Comparison of ENCODE assay signal across 8 cellular contexts in genomic region chr3:197298858-197299854, GRCh38. TPM values are rescaled to one million over a fixed set of nuclear protein-coding genes. Genes with fewer than 3 reads are reported as not detected.
A peak's percentile ranks its signal among the peaks of the same experiment; 100 is the strongest.
DNase-seq lines count a peak whose midpoint lies in the region; ATAC-seq and TF ChIP-seq lines count a peak whose summit lies in the region.

No MANE protein-coding gene starts in this region.

- H2BK20ac ChIP-seq in H9 (ENCODE audit: low read depth, low read length, poor library complexity, severe bottlenecking): no peak overlapping the region

- H3K9me3 Mint-ChIP-seq in Caco-2 (ENCODE audit: unreplicated experiment): no peaks in the 10 kb centered on the region
- no peaks in the 10 kb centered on the region for H3K9me3 Mint-ChIP-seq in H9
- no peaks in the 10 kb centered on the region for H3K9me3 Mint-ChIP-seq in osteocyte (ENCODE audit: unreplicated experiment)

- no peaks in the 10 kb centered on the region for H3K27me3 Mint-ChIP-seq in Caco-2 (ENCODE audit: insufficient read depth, unreplicated experiment)
- peaks cover 9% of the 10 kb centered on the region for H3K27me3 Mint-ChIP-seq in H9 (ENCODE audit: low read depth)
- H3K27me3 Mint-ChIP-seq in osteocyte (ENCODE audit: unreplicated experiment): no peaks in the 10 kb centered on the region

- H3K4me3 Mint-ChIP-seq in Caco-2 (ENCODE audit: unreplicated experiment) (peak overlapping the region; percentile 73), H9 (peak overlapping the region; percentile 90 to 91), osteocyte (ENCODE audit: unreplicated experiment) (peak overlapping the region; percentile 84)

- no peaks in the 10 kb centered on the region for H3K27me3 ChIP-seq in Caco-2 (replicated peaks; ENCODE audit: control insufficient read depth, insufficient read depth, low read length)
- no peaks in the 10 kb centered on the region for H3K27me3 ChIP-seq in H9 (ENCODE audit: insufficient read depth, low read length)

- TSS peak; percentile 87 for BruUV-seq in Caco-2 (replicated peaks; lab: Mats Ljungman, UMichigan)

- no peak overlapping the region for H3K27ac ChIP-seq in H9 (ENCODE audit: insufficient read length, low read depth, low read length)

- H2BK120ac ChIP-seq in H9 (ENCODE audit: low read depth, low read length, poor library complexity, severe bottlenecking): no peak overlapping the region

- DNase-seq in Caco-2: peak; percentile 78 to 80
- DNase-seq in H9: peak; percentile 68
- DNase-seq in NCI-H748 (lab: John Stamatoyannopoulos, UW; ENCODE audit: unreplicated experiment): peak; percentile 71
- DNase-seq in activated effector memory CD4-positive, alpha-beta T cell treated with anti-CD3 and anti-CD28 coated beads, Interleukin-2, amount 50 U/mL, for 16 hours: peak; percentile 73
- DNase-seq in glomerular visceral epithelial cell (ENCODE audit: extremely low spot score): peak; percentile 77
- DNase-seq in osteocyte (ENCODE audit: extremely low spot score, unreplicated experiment): no peak
- DNase-seq in cerebellar nuclear complex (lab: John Stamatoyannopoulos, UW): no peak

- peaks cover 3% of the 10 kb centered on the region; the same call in 1 of the 2 replicates for H3K79me2 ChIP-seq in H9 (ENCODE audit: insufficient read depth, low read length)

- no peak overlapping the region for H2BK5ac ChIP-seq in H9 (ENCODE audit: insufficient read length, low read length)

- no peaks in the 10 kb centered on the region for H3K79me1 ChIP-seq in H9 (ENCODE audit: insufficient read depth, low read depth, low read length, poor library complexity, severe bottlenecking)

- H2AK5ac ChIP-seq in H9 (ENCODE audit: insufficient read length, low read length): no peak overlapping the region

- H2BK15ac ChIP-seq in H9 (ENCODE audit: low read depth, low read length): no peak overlapping the region

- intact Hi-C loops in Caco-2 (cut with micrococcal nuclease; ENCODE audit: unreplicated experiment): loop anchor here (1.0 to 5.0 kb wide), 5 partner anchors 35 to 208 kb away; no protein-coding TSS in a partner anchor

- no peak overlapping the region for H3K18ac ChIP-seq in H9 (ENCODE audit: insufficient read length, low read depth, low read length)

- no CpG with 5 or more reads among the region's 43 CpGs for WGBS in H9 (ENCODE audit: extremely low coverage, insufficient read length, low lambda C conversion rate)

- H3K56ac ChIP-seq in H9 (ENCODE audit: insufficient read length, low read depth, low read length): no peak overlapping the region

- H2BK12ac ChIP-seq in H9 (ENCODE audit: insufficient read length, low read depth, low read length): no peak overlapping the region

- H3K36me3 Mint-ChIP-seq in Caco-2 (ENCODE audit: insufficient read depth, unreplicated experiment) (peaks cover 44% of the 10 kb centered on the region), H9 (ENCODE audit: insufficient read depth in 1 of 3, low read depth in 3 of 3) (peaks cover 4 to 21% (median 14%) of the 10 kb centered on the region in 3 experiments; a peak in 6 of 7 replicates), osteocyte (ENCODE audit: unreplicated experiment) (peaks cover 10% of the 10 kb centered on the region)

- peak overlapping the region; percentile 94 for H3K4me2 ChIP-seq in H9 (ENCODE audit: insufficient read depth, insufficient read length, low read length)

- H3K4me1 Mint-ChIP-seq in Caco-2 (ENCODE audit: low read depth, unreplicated experiment): peaks cover 28% of the 10 kb centered on the region
- H3K4me1 Mint-ChIP-seq in H9: peaks cover 25% of the 10 kb centered on the region in 2 experiments
- peaks cover 46% of the 10 kb centered on the region for H3K4me1 Mint-ChIP-seq in osteocyte (ENCODE audit: unreplicated experiment)

- no peak for ATAC-seq in HG03520 (IDR thresholded peaks at IDR 0.05; ENCODE audit: unreplicated experiment)

- peaks cover 29% of the 10 kb centered on the region for H3K4me1 ChIP-seq in Caco-2
- no peaks in the 10 kb centered on the region for H3K4me1 ChIP-seq in H9 (ENCODE audit: insufficient read depth, low read length)

- TF ChIP-seq CTCF in Caco-2 (IDR thresholded peaks at IDR 0.05; ENCODE audit: insufficient read depth in 1 of 2, low read depth in 1 of 2, low read length in 1 of 2, severe bottlenecking in 1 of 2, unreplicated experiment in 1 of 2) (no peak), H9 (conservative IDR thresholded peaks at IDR 0.05) (no peak), osteocyte (IDR thresholded peaks at IDR 0.05) (no peak)

- no peak overlapping the region for H3K23ac ChIP-seq in H9 (ENCODE audit: insufficient read length, low read depth, low read length)

- H3K23me2 ChIP-seq in H9 (ENCODE audit: insufficient read length, low read depth, low read length, poor library complexity, severe bottlenecking): peaks cover 12% of the 10 kb centered on the region

- H3K4ac ChIP-seq in H9 (ENCODE audit: low read depth, low read length): no peak overlapping the region

- H3K27ac Mint-ChIP-seq in Caco-2 (ENCODE audit: unreplicated experiment): peak overlapping the region; percentile 95
- peak overlapping the region; percentile 70 to 95 (median 83); a peak in 6 of 7 replicates for H3K27ac Mint-ChIP-seq in H9
- H3K27ac Mint-ChIP-seq in osteocyte (ENCODE audit: unreplicated experiment): peak overlapping the region; percentile 89

- POLR2A ChIA-PET in Caco-2 (lab: Charles Lee): no interaction called here

- no peak overlapping the region for H4K91ac ChIP-seq in H9 (ENCODE audit: insufficient read length, low read depth, low read length)

- H3K9ac ChIP-seq in H9 (ENCODE audit: extremely low read depth, insufficient read length, low read length): peak overlapping the region; percentile 30

- peak overlapping the region; percentile 56 for H2AFZ ChIP-seq in H9 (ENCODE audit: low read length)

- no peak overlapping the region for H3T11ph ChIP-seq in H9 (ENCODE audit: low read length)

- H3K4me3 ChIP-seq in Caco-2 (ENCODE audit: low read depth, low read length): peak overlapping the region; percentile 88

- H3K9me3 ChIP-seq in Caco-2: no peaks in the 10 kb centered on the region
- no peaks in the 10 kb centered on the region for H3K9me3 ChIP-seq in H9 (ENCODE audit: control insufficient read depth, low read depth, low read length)

- CTCF ChIA-PET in Caco-2 (lab: Charles Lee): interaction anchor here (1.0 kb wide), 1 partner anchor 185 kb away, joined by 4 read pairs; no protein-coding TSS in a partner anchor

- H3K14ac ChIP-seq in H9 (ENCODE audit: insufficient read depth, low read length): no peak overlapping the region

- no peak overlapping the region for H4K8ac ChIP-seq in H9 (replicated peaks; ENCODE audit: insufficient read length, low read depth, low read length)

- no peak overlapping the region for H4K5ac ChIP-seq in H9 (ENCODE audit: insufficient read length, low read depth, low read length)

- H4K20me1 ChIP-seq in H9 (ENCODE audit: control insufficient read depth, insufficient read depth, insufficient read length): no peaks in the 10 kb centered on the region

- H3K36me3 ChIP-seq in Caco-2 (ENCODE audit: control insufficient read depth, insufficient read depth, low read length): no peaks in the 10 kb centered on the region

RNA-seq across cellular contexts. Expression of gene DLG1, which starts 0.7 kb away (rescaled TPM):
- total RNA-seq in Caco-2 (2022) (167 and 170 TPM in 2 replicates), H9 (2021) (84.1 and 86.2 TPM in 2 replicates), osteocyte (168 and 171 TPM in 2 replicates)

Comparison
In these comparisons a context has a peak if more than half of its experiments do, and no peak if none do; other contexts are left out.
1. DNase-seq: peak in Caco-2 (2 of 2), H9 (single experiment), NCI-H748 (single experiment), activated effector memory CD4-positive, alpha-beta T cell treated with anti-CD3 and anti-CD28 coated beads, Interleukin-2, amount 50 U/mL, for 16 hours (single experiment) and glomerular visceral epithelial cell (single experiment); none in osteocyte (single experiment) and cerebellar nuclear complex (0 of 2).
2. Peak in every context shown above with its lines, with median percentiles within 50 percentile points of each other: H3K27ac Mint-ChIP-seq and H3K4me3 Mint-ChIP-seq.